ENCODE assay signal across 34 cellular contexts in the genomic region with DNA sequence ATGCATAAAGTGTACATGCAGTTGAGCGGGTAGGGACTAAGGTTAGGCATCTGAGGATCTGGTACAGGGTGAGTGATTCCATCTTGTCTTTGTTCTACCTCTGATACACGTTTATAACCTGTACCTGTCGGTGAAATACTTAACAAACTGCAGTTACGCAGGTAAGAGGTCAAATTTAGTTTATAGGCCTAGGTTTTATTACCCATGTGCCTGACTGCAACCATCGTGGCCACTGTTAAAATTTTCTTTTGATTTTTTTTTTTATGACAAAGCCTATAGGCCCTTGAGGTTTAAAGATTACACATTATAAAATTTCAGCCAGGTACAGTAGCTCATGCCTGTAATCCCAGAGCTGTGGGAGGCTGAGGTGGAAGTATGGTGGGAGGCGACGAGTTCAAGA. TPM values are rescaled to one million over a fixed set of nuclear protein-coding genes. Genes with fewer than 3 reads are reported as not detected.
"Had no signal": no experiment of that assay in that cellular context is flagged by ENCODE, and none has a peak within 500 bp of the region (broad histone marks: within the 10 kb centered on the region; RNA-seq: fewer than 3 reads in every experiment).

No MANE protein-coding gene starts in this region.

- H3K36me3 Mint-ChIP-seq: activated CD4-positive, alpha-beta memory T cell treated with anti-CD3 and anti-CD28 coated beads for 36 hours; activated CD8-positive, alpha-beta memory T cell treated with anti-CD3 and anti-CD28 coated beads, Interleukin-2, amount 10 ng/mL, durations not matched to agents 7 days and 5 days; activated naive CD4-positive, alpha-beta T cell treated with anti-CD3 and anti-CD28 coated beads, Interleukin-2, amount 50 U/mL, for 24 hours; activated naive CD8-positive, alpha-beta T cell treated with anti-CD3 and anti-CD28 coated beads for 36 hours had no signal

- H3K36me3 ChIP-seq: adrenal gland had no signal

- H3K27ac Mint-ChIP-seq: activated CD4-positive, alpha-beta memory T cell treated with anti-CD3 and anti-CD28 coated beads for 36 hours; activated CD4-positive, alpha-beta T cell treated with anti-CD3 and anti-CD28 coated beads for 36 hours; activated CD4-positive, alpha-beta T cell treated with anti-CD3 and anti-CD28 coated beads, Interleukin-2, amount 10 ng/mL, durations not matched to agents 24 days and 14 days; activated CD8-positive, alpha-beta memory T cell treated with anti-CD3 and anti-CD28 coated beads, Interleukin-2, amount 10 ng/mL, durations not matched to agents 7 days and 5 days; activated CD8-positive, alpha-beta T cell treated with anti-CD3 and anti-CD28 coated beads, Interleukin-2, amount 10 ng/mL, durations not matched to agents 7 days and 5 days; activated naive CD4-positive, alpha-beta T cell treated with anti-CD3 and anti-CD28 coated beads for 36 hours; activated naive CD4-positive, alpha-beta T cell treated with anti-CD3 and anti-CD28 coated beads, Interleukin-2, amount 50 U/mL, for 24 hours; activated naive CD8-positive, alpha-beta T cell treated with anti-CD3 and anti-CD28 coated beads for 36 hours; activated naive CD8-positive, alpha-beta T cell treated with anti-CD3 and anti-CD28 coated beads, Interleukin-2, amount 50 U/mL, for 24 hours; activated T-helper 1 cell treated with anti-CD3 and anti-CD28 coated beads, Interleukin-12 subunit alpha, Interleukin-12 subunit beta, Interleukin-2, Interleukin-4 antibody, amounts not matched to agents 30 ng/mL and 10 ng/mL and 1 ng/mL, durations not matched to agents 14 hours and 24 hours and 36 hours; activated T-helper 2 cell treated with anti-CD3 and anti-CD28 coated beads, Interferon-gamma antibody, Interleukin-2, Interleukin-4, amounts not matched to agents 10 μg/mL and 5 μg/mL and 100 μg/mL, durations not matched to agents 14 hours and 24 hours and 36 hours; dendritic cell treated with granulocyte-macrophage colony-stimulating factor and Interleukin-4, amounts not matched to agents 40 ng/mL and 50 ng/mL, for 4 days; endodermal cell; T-helper 17 cell; T-helper 2 cell treated with Interferon-gamma antibody and Interleukin-4, amounts not matched to agents 5 μg/mL and 100 μg/mL, for 36 hours had no signal

- H3K4me3 Mint-ChIP-seq: activated CD4-positive, alpha-beta memory T cell treated with anti-CD3 and anti-CD28 coated beads for 36 hours; activated CD4-positive, alpha-beta T cell treated with anti-CD3 and anti-CD28 coated beads for 36 hours; activated CD4-positive, alpha-beta T cell treated with anti-CD3 and anti-CD28 coated beads, Interleukin-2, amount 10 ng/mL, durations not matched to agents 24 days and 14 days; activated CD8-positive, alpha-beta memory T cell treated with anti-CD3 and anti-CD28 coated beads, Interleukin-2, amount 10 ng/mL, durations not matched to agents 7 days and 5 days; activated CD8-positive, alpha-beta T cell treated with anti-CD3 and anti-CD28 coated beads, Interleukin-2, amount 10 ng/mL, durations not matched to agents 7 days and 5 days; activated naive CD4-positive, alpha-beta T cell treated with anti-CD3 and anti-CD28 coated beads for 36 hours; activated naive CD4-positive, alpha-beta T cell treated with anti-CD3 and anti-CD28 coated beads, Interleukin-2, amount 50 U/mL, for 24 hours; activated naive CD8-positive, alpha-beta T cell treated with anti-CD3 and anti-CD28 coated beads for 36 hours; activated naive CD8-positive, alpha-beta T cell treated with anti-CD3 and anti-CD28 coated beads, Interleukin-2, amount 50 U/mL, for 24 hours; activated T-helper 1 cell treated with anti-CD3 and anti-CD28 coated beads, Interleukin-12 subunit alpha, Interleukin-12 subunit beta, Interleukin-2, Interleukin-4 antibody, amounts not matched to agents 30 ng/mL and 10 ng/mL and 1 ng/mL, durations not matched to agents 14 hours and 24 hours and 36 hours; dendritic cell treated with granulocyte-macrophage colony-stimulating factor and Interleukin-4, amounts not matched to agents 40 ng/mL and 50 ng/mL, for 4 days; endodermal cell; T-helper 17 cell; T-helper 2 cell treated with Interferon-gamma antibody and Interleukin-4, amounts not matched to agents 5 μg/mL and 100 μg/mL, for 36 hours had no signal

- H3K9me3 Mint-ChIP-seq: activated CD4-positive, alpha-beta memory T cell treated with anti-CD3 and anti-CD28 coated beads for 36 hours; activated CD4-positive, alpha-beta T cell treated with anti-CD3 and anti-CD28 coated beads, Interleukin-2, amount 10 ng/mL, durations not matched to agents 24 days and 14 days; activated naive CD4-positive, alpha-beta T cell treated with anti-CD3 and anti-CD28 coated beads for 36 hours; activated naive CD4-positive, alpha-beta T cell treated with anti-CD3 and anti-CD28 coated beads, Interleukin-2, amount 50 U/mL, for 24 hours; activated naive CD8-positive, alpha-beta T cell treated with anti-CD3 and anti-CD28 coated beads for 36 hours; activated naive CD8-positive, alpha-beta T cell treated with anti-CD3 and anti-CD28 coated beads, Interleukin-2, amount 50 U/mL, for 24 hours; activated T-helper 2 cell treated with anti-CD3 and anti-CD28 coated beads, Interferon-gamma antibody, Interleukin-2, Interleukin-4, amounts not matched to agents 10 μg/mL and 5 μg/mL and 100 μg/mL, durations not matched to agents 14 hours and 24 hours and 36 hours; dendritic cell treated with granulocyte-macrophage colony-stimulating factor and Interleukin-4, amounts not matched to agents 40 ng/mL and 50 ng/mL, for 4 days; T-helper 2 cell treated with Interferon-gamma antibody and Interleukin-4, amounts not matched to agents 5 μg/mL and 100 μg/mL, for 36 hours had no signal

- H3K27ac ChIP-seq: adrenal gland, body of pancreas, coronary artery, dorsolateral prefrontal cortex had no signal

- H3K4me1 ChIP-seq: adrenal gland had no signal

- H3K27me3 ChIP-seq: adrenal gland, body of pancreas, dorsolateral prefrontal cortex had no signal

- ATAC-seq: activated CD4-positive, alpha-beta T cell treated with anti-CD3 and anti-CD28 coated beads for 36 hours; activated CD8-positive, alpha-beta memory T cell treated with anti-CD3 and anti-CD28 coated beads, Interleukin-2, amount 10 ng/mL, durations not matched to agents 7 days and 5 days; activated CD8-positive, alpha-beta T cell treated with anti-CD3 and anti-CD28 coated beads, Interleukin-2, amount 10 ng/mL, durations not matched to agents 7 days and 5 days; activated naive CD8-positive, alpha-beta T cell treated with anti-CD3 and anti-CD28 coated beads, Interleukin-2, amount 50 U/mL, for 24 hours; body of pancreas; esophagus mucosa; T-helper 17 cell had no signal

- DNase-seq: activated CD4-positive, alpha-beta memory T cell treated with anti-CD3 and anti-CD28 coated beads for 36 hours; activated CD4-positive, alpha-beta T cell treated with anti-CD3 and anti-CD28 coated beads for 36 hours; activated CD4-positive, alpha-beta T cell treated with anti-CD3 and anti-CD28 coated beads, Interleukin-2, amount 10 ng/mL, durations not matched to agents 24 days and 14 days; activated CD4-positive, CD25-positive, alpha-beta regulatory T cell; activated CD4-positive, CD25-positive, alpha-beta regulatory T cell treated with anti-CD3 and anti-CD28 coated beads, Interleukin-2, amount 50 U/mL, for 72 hours; activated CD8-positive, alpha-beta memory T cell treated with anti-CD3 and anti-CD28 coated beads, Interleukin-2, amount 10 ng/mL, durations not matched to agents 7 days and 5 days; activated CD8-positive, alpha-beta memory T cell treated with anti-CD3 and anti-CD28 coated beads, Interleukin-2, amount 50 U/mL, for 4 hours; activated CD8-positive, alpha-beta T cell treated with anti-CD3 and anti-CD28 coated beads, Interleukin-2, amount 10 ng/mL, durations not matched to agents 7 days and 5 days; activated effector memory CD4-positive, alpha-beta T cell treated with anti-CD3 and anti-CD28 coated beads, Interleukin-2, amount 50 U/mL, for 16 hours; activated naive CD4-positive, alpha-beta T cell treated with anti-CD3 and anti-CD28 coated beads for 36 hours; activated naive CD8-positive, alpha-beta T cell treated with anti-CD3 and anti-CD28 coated beads for 36 hours; activated naive CD8-positive, alpha-beta T cell treated with anti-CD3 and anti-CD28 coated beads, Interleukin-2, amount 50 U/mL, for 24 hours; activated T-cell treated with anti-CD3 and anti-CD28 coated beads, Interleukin-2, amount 50 U/mL, for 1 hour; activated T-cell treated with anti-CD3 and anti-CD28 coated beads, Interleukin-2, amount 50 U/mL, for 48 hours; adrenal gland; amygdala; aorta; body of pancreas; caudate nucleus; dorsolateral prefrontal cortex; effector memory CD4-positive, alpha-beta T cell; endodermal cell; foreskin fibroblast; head of caudate nucleus; T-helper 1 cell; T-helper 17 cell had no signal

- H3K27me3 Mint-ChIP-seq: activated CD4-positive, alpha-beta memory T cell treated with anti-CD3 and anti-CD28 coated beads for 36 hours; activated CD4-positive, alpha-beta T cell treated with anti-CD3 and anti-CD28 coated beads, Interleukin-2, amount 10 ng/mL, durations not matched to agents 24 days and 14 days; activated CD8-positive, alpha-beta memory T cell treated with anti-CD3 and anti-CD28 coated beads, Interleukin-2, amount 10 ng/mL, durations not matched to agents 7 days and 5 days; activated naive CD8-positive, alpha-beta T cell treated with anti-CD3 and anti-CD28 coated beads for 36 hours; dendritic cell treated with granulocyte-macrophage colony-stimulating factor and Interleukin-4, amounts not matched to agents 40 ng/mL and 50 ng/mL, for 4 days had no signal

- H3K9me3 ChIP-seq: adrenal gland, body of pancreas had no signal

- H3K4me3 ChIP-seq: adrenal gland, body of pancreas, coronary artery, dorsolateral prefrontal cortex had no signal

RNA-seq across cellular contexts. Expression of gene HNMT, which starts 15.4 kb away (rescaled TPM):
- total RNA-seq: activated CD4-positive, alpha-beta memory T cell treated with anti-CD3 and anti-CD28 coated beads for 36 hours; activated CD4-positive, alpha-beta T cell treated with anti-CD3 and anti-CD28 coated beads for 36 hours; activated CD4-positive, alpha-beta T cell treated with anti-CD3 and anti-CD28 coated beads, Interleukin-2, amount 10 ng/mL, durations not matched to agents 24 days and 14 days; activated CD8-positive, alpha-beta memory T cell treated with anti-CD3 and anti-CD28 coated beads for 36 hours; activated CD8-positive, alpha-beta memory T cell treated with anti-CD3 and anti-CD28 coated beads, Interleukin-2, amount 10 ng/mL, durations not matched to agents 7 days and 5 days; activated CD8-positive, alpha-beta T cell treated with anti-CD3 and anti-CD28 coated beads, Interleukin-2, amount 10 ng/mL, durations not matched to agents 7 days and 5 days; activated naive CD4-positive, alpha-beta T cell treated with anti-CD3 and anti-CD28 coated beads for 36 hours; activated naive CD8-positive, alpha-beta T cell treated with anti-CD3 and anti-CD28 coated beads for 36 hours; activated T-helper 1 cell treated with anti-CD3 and anti-CD28 coated beads, Interleukin-12 subunit alpha, Interleukin-12 subunit beta, Interleukin-2, Interleukin-4 antibody, amounts not matched to agents 30 ng/mL and 10 ng/mL and 1 ng/mL, durations not matched to agents 14 hours and 24 hours and 36 hours; activated T-helper 2 cell treated with anti-CD3 and anti-CD28 coated beads, Interferon-gamma antibody, Interleukin-2, Interleukin-4, amounts not matched to agents 10 μg/mL and 5 μg/mL and 100 μg/mL, durations not matched to agents 14 hours and 24 hours and 36 hours had no signal
